Comparison of ENCODE assay signal across 22 cellular contexts in genomic region chr1:189524501-189524900, GRCh38.
"Had no signal": no experiment of that assay in that cellular context is flagged by ENCODE, and none has a peak within 500 bp of the region (broad histone marks: within the 10 kb centered on the region; RNA-seq: fewer than 3 reads in every experiment).

No MANE protein-coding gene starts in this region.

- H3K27ac ChIP-seq: epithelial cell of prostate, esophagus squamous epithelium, gastrocnemius medialis, left ventricle myocardium inferior, right lobe of liver, skin epidermis, thoracic aorta, upper lobe of right lung had no signal

- DNase-seq: activated B cell treated with CpG ODN at 0.5 μM for 24 hours; activated CD4-positive, alpha-beta T cell treated with anti-CD3 and anti-CD28 coated beads for 36 hours; activated CD8-positive, alpha-beta memory T cell treated with anti-CD3 and anti-CD28 coated beads, Interleukin-2, amount 10 ng/mL, durations not matched to agents 7 days and 5 days; activated CD8-positive, alpha-beta T cell treated with anti-CD3 and anti-CD28 coated beads, Interleukin-2, amount 10 ng/mL, durations not matched to agents 7 days and 5 days; activated T-cell treated with anti-CD3 and anti-CD28 coated beads, Interleukin-2, amount 50 U/mL, for 48 hours; aorta; caudate nucleus; effector CD4-positive, alpha-beta T cell; esophagus squamous epithelium; gastrocnemius medialis; glutamatergic neuron; islet precursor cell; left ventricle myocardium inferior; mucosa of descending colon; right lobe of liver; stimulated activated CD4-positive, alpha-beta T cell treated with anti-CD3 and anti-CD28 coated beads, Interleukin-4, amount 100 ng/mL, for 24 hours; T-helper 1 cell; upper lobe of right lung had no signal

- H3K9me3 ChIP-seq: esophagus squamous epithelium, gastrocnemius medialis, left ventricle myocardium inferior, mucosa of descending colon, right lobe of liver, thoracic aorta, upper lobe of right lung had no signal

- H3K27me3 ChIP-seq: esophagus squamous epithelium, gastrocnemius medialis, right lobe of liver, upper lobe of right lung had no signal

- H3K4me1 ChIP-seq: esophagus squamous epithelium, gastrocnemius medialis, left ventricle myocardium inferior, right lobe of liver, upper lobe of right lung had no signal

- H3K36me3 ChIP-seq: esophagus squamous epithelium, gastrocnemius medialis, left ventricle myocardium inferior, right lobe of liver, thoracic aorta, upper lobe of right lung had no signal

- H3K4me3 ChIP-seq: esophagus squamous epithelium, gastrocnemius medialis, left ventricle myocardium inferior, lung, mucosa of descending colon, right lobe of liver, skin epidermis, thoracic aorta, upper lobe of right lung had no signal
